Comparison of ENCODE assay signal across 2 cellular contexts in genomic region chr10:70193391-70193844, GRCh38.
TF ChIP-seq lines count a peak whose summit lies in the region.

No MANE protein-coding gene starts in this region.

TF ChIP-seq in IMR-90, 13 proteins besides CTCF, POLR2A, EP300 and RAD21:
- peak; percentile 39; the same call in 1 of the 2 replicates for TF ChIP-seq CEBPB (IDR thresholded peaks at IDR 0.05; ENCODE audit: low read depth, low read length)
- TF ChIP-seq FOS (IDR thresholded peaks at IDR 0.05; ENCODE audit: low read depth, low read length) = no peak

TF ChIP-seq in GM12878, 131 proteins besides CTCF, POLR2A, EP300 and RAD21:
- no peak for TF ChIP-seq KAT2A (conservative IDR thresholded peaks at IDR 0.05; ENCODE audit: control insufficient read depth, low read depth, low read length)
- no peak for TF ChIP-seq MXI1 (IDR thresholded peaks at IDR 0.05; ENCODE audit: low read depth, low read length)
- TF ChIP-seq CBX5 (IDR thresholded peaks at IDR 0.05; ENCODE audit: low read depth) = no peak
- no peak for TF ChIP-seq CUX1 (IDR thresholded peaks at IDR 0.05; ENCODE audit: insufficient replicate concordance, low read depth, low read length)
- no peak for TF ChIP-seq ZNF622 (IDR thresholded peaks at IDR 0.05)
- no peak for TF ChIP-seq BCLAF1 (IDR thresholded peaks at IDR 0.05)
- TF ChIP-seq ZNF384 (IDR thresholded peaks at IDR 0.05; ENCODE audit: borderline replicate concordance, low read depth, low read length) = no peak
- no peak for TF ChIP-seq NR2C1 (IDR thresholded peaks at IDR 0.05)
- TF ChIP-seq ATF3 (IDR thresholded peaks at IDR 0.05; ENCODE audit: borderline replicate concordance, extremely low read depth, low read depth, low read length) = no peak
- no peak for TF ChIP-seq JUNB (IDR thresholded peaks at IDR 0.05)
- no peak for TF ChIP-seq STAT1 (conservative IDR thresholded peaks at IDR 0.05)
